Comparison of ENCODE assay signal across 1 cellular context in the genomic region with DNA sequence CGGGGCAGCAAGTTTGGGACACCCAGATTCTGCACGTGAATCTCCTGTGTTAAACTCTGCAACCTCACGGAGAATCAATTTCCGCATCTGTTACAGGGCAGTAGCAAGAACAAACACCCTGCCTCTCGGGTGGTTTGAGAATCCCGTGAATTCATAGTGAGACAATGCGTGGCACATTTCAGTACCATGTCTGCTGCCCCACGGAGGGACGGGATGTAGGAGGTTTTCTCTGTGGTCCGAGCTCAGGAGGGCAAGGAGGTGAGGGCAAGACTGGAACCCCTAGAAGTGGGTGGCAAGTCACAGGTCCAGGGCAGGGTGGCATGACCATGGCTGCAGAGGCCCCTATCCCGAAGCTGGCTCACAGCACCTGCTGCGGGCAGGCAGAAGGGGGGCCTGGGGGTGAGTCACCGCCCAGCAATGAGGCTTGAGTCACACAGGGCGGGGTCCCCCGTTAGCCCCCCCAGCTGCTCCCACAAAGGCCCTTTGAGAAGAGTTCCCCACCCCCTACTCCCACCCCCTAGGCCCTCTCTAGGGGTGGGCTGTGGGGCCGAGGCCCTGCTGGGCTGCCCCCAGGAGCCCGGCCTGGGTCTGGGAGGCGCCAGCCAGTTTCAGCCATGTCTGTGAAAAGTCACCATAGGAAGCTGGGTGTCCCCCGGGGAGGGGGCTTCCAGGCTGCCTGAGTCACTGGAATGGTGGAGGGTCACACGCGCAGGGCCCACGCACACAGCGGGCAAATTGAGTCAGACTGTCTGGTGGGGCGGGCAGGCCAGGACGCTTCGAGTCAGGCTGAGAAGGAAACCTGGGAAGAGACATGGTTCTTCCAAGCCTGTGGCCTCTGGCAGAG.
TF ChIP-seq lines count a peak whose summit lies in the region.

No MANE protein-coding gene starts in this region.

TF ChIP-seq in HepG2, 621 proteins besides CTCF, POLR2A, EP300 and RAD21 (continued from another document and continues in another):
- TF ChIP-seq ZBTB40 (IDR thresholded peaks at IDR 0.05), result no peak
- TF ChIP-seq ZBTB40 (CRISPR knock-in tag; IDR thresholded peaks at IDR 0.05), result no peak
- no peak for TF ChIP-seq ZBTB1 (CRISPR knock-in tag; IDR thresholded peaks at IDR 0.05; ENCODE audit: borderline replicate concordance)
- no peak for TF ChIP-seq PHF5A (CRISPR knock-in tag; IDR thresholded peaks at IDR 0.05; ENCODE audit: low read depth, unreplicated experiment)
- TF ChIP-seq ZBTB21 (CRISPR knock-in tag; IDR thresholded peaks at IDR 0.05), result no peak
- no peak for TF ChIP-seq ATF5 (CRISPR knock-in tag; IDR thresholded peaks at IDR 0.05; ENCODE audit: low read depth)
- TF ChIP-seq SIX4 (CRISPR knock-in tag; IDR thresholded peaks at IDR 0.05), result no peak
- no peak for TF ChIP-seq GPN1 (CRISPR knock-in tag; IDR thresholded peaks at IDR 0.05; ENCODE audit: borderline replicate concordance)
- TF ChIP-seq NFE2 (CRISPR knock-in tag; IDR thresholded peaks at IDR 0.05), result no peak
- TF ChIP-seq ZNF580 (CRISPR knock-in tag; IDR thresholded peaks at IDR 0.05; ENCODE audit: borderline replicate concordance, low read depth), result no peak
- no peak for TF ChIP-seq ELF4 (CRISPR knock-in tag; IDR thresholded peaks at IDR 0.05; ENCODE audit: borderline replicate concordance)
- TF ChIP-seq CHCHD3 (CRISPR knock-in tag; IDR thresholded peaks at IDR 0.05), result no peak
- TF ChIP-seq CREB1 (IDR thresholded peaks at IDR 0.05), result no peak
- no peak for TF ChIP-seq CREB1 (CRISPR knock-in tag; IDR thresholded peaks at IDR 0.05)
- peak; percentile 56 for TF ChIP-seq AGO2 (optimal IDR thresholded peaks at IDR 0.05; ENCODE audit: low read depth, low read length)
- peak; percentile 58; the same call in 1 of the 2 replicates for TF ChIP-seq MED1 (CRISPR knock-in tag; IDR thresholded peaks at IDR 0.05)
- TF ChIP-seq MXI1 (IDR thresholded peaks at IDR 0.05; ENCODE audit: borderline replicate concordance, low read depth, low read length), result 0 out of 3 replicates have a peak, but pooled peaks have one; percentile 31
- TF ChIP-seq PREB (CRISPR knock-in tag; IDR thresholded peaks at IDR 0.05), result no peak
- no peak for TF ChIP-seq TRIM24 (CRISPR knock-in tag; IDR thresholded peaks at IDR 0.05)
- no peak for TF ChIP-seq SNAPC2 (CRISPR knock-in tag; IDR thresholded peaks at IDR 0.05)
- no peak for TF ChIP-seq ZNF616 (CRISPR knock-in tag; IDR thresholded peaks at IDR 0.05; ENCODE audit: low read depth)
- no peak for TF ChIP-seq ZNF30 (CRISPR knock-in tag; IDR thresholded peaks at IDR 0.05)
- TF ChIP-seq, protein P1, sequence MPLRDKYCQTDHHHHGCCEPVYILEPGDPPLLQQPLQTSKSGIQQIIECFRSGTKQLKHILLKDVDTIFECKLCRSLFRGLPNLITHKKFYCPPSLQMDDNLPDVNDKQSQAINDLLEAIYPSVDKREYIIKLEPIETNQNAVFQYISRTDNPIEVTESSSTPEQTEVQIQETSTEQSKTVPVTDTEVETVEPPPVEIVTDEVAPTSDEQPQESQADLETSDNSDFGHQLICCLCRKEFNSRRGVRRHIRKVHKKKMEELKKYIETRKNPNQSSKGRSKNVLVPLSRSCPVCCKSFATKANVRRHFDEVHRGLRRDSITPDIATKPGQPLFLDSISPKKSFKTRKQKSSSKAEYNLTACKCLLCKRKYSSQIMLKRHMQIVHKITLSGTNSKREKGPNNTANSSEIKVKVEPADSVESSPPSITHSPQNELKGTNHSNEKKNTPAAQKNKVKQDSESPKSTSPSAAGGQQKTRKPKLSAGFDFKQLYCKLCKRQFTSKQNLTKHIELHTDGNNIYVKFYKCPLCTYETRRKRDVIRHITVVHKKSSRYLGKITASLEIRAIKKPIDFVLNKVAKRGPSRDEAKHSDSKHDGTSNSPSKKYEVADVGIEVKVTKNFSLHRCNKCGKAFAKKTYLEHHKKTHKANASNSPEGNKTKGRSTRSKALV (CRISPR knock-in tag; IDR thresholded peaks at IDR 0.05), result no peak
- TF ChIP-seq ZNF543 (CRISPR knock-in tag; IDR thresholded peaks at IDR 0.05), result peak; percentile 48; the same call in 1 of the 2 replicates
- peak; percentile 29; the same call in 1 of the 2 replicates for TF ChIP-seq ZNF574 (CRISPR knock-in tag; IDR thresholded peaks at IDR 0.05)
- TF ChIP-seq PHF8 (CRISPR knock-in tag; IDR thresholded peaks at IDR 0.05), result 0 out of 2 replicates have a peak, but pooled peaks have one; percentile 24
- peak; percentile 99 for TF ChIP-seq FOSL2 (CRISPR knock-in tag; IDR thresholded peaks at IDR 0.05)
- peak in 1 of 2 experiments; percentile 45; a peak in 1 of 4 replicates for TF ChIP-seq ATF4 (CRISPR knock-in tag; IDR thresholded peaks at IDR 0.05)
- TF ChIP-seq CCAR2 (optimal IDR thresholded peaks at IDR 0.05; ENCODE audit: low read depth, low read length), result no peak
- TF ChIP-seq BCLAF1 (IDR thresholded peaks at IDR 0.05), result no peak
- no peak for TF ChIP-seq ZFP62 (CRISPR knock-in tag; IDR thresholded peaks at IDR 0.05)
- TF ChIP-seq SIN3A (IDR thresholded peaks at IDR 0.05; ENCODE audit: borderline replicate concordance, low read depth, low read length), result peak; percentile 26; the same call in 1 of the 2 replicates
